In the genomic region with DNA sequence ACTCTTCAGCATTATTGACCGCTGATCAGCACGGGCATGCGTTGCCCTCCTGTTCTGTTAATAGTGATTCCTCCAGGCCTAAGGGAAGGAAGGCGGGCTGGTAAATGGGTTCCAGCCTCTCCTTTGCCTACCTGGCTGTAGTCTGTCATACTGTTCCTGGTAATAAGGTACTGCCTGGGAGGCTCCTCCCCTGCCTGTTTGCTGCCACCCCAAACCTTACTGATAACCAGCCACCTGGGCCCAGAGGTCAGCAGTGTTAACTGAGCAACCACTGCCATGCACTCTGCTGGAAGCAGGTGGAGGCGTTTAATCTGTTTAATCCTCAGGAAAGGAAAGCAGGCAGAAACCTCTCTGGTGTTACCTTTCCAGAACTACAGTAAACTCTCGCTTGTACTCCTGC, we compare ENCODE assay signal across 19 cellular contexts. TPM values are rescaled to one million over a fixed set of nuclear protein-coding genes. Genes with fewer than 3 reads are reported as not detected.
DNase-seq lines count a peak whose midpoint lies in the region; ATAC-seq and TF ChIP-seq lines count a peak whose summit lies in the region.
"Had no signal": no experiment of that assay in that cellular context is flagged by ENCODE, and none has a peak within 500 bp of the region (broad histone marks: within the 10 kb centered on the region; RNA-seq: fewer than 3 reads in every experiment).

No MANE protein-coding gene starts in this region.

- H3K9me3 Mint-ChIP-seq in MCF 10A (ENCODE audit: unreplicated experiment) = no peaks in the 10 kb centered on the region
- peaks cover 4% of the 10 kb centered on the region for H3K9me3 Mint-ChIP-seq in nephron progenitor cell
- no peaks in the 10 kb centered on the region for H3K9me3 Mint-ChIP-seq in chondrocyte (ENCODE audit: low read depth)
- H3K9me3 Mint-ChIP-seq: activated naive CD4-positive, alpha-beta T cell treated with anti-CD3 and anti-CD28 coated beads, Interleukin-2, amount 50 U/mL, for 72 hours; stimulated activated naive CD8-positive, alpha-beta T cell treated with anti-CD3 and anti-CD28 coated beads, Interleukin-15, amount 100 ng/mL, for 72 hours had no signal

- H3K36me3 Mint-ChIP-seq in MCF 10A (ENCODE audit: insufficient read depth, unreplicated experiment) (peaks cover 24% of the 10 kb centered on the region), nephron progenitor cell (ENCODE audit: low read depth) (peaks cover 11% of the 10 kb centered on the region), chondrocyte (ENCODE audit: low read depth) (peaks cover 3% of the 10 kb centered on the region)

- H3K4me3 Mint-ChIP-seq in MCF 10A (ENCODE audit: unreplicated experiment) = no peak overlapping the region
- no peak overlapping the region for H3K4me3 Mint-ChIP-seq in nephron progenitor cell
- H3K4me3 Mint-ChIP-seq in chondrocyte (ENCODE audit: unreplicated experiment) = no peak overlapping the region
- H3K4me3 Mint-ChIP-seq: stimulated activated naive CD8-positive, alpha-beta T cell treated with anti-CD3 and anti-CD28 coated beads, Interleukin-15, amount 100 ng/mL, for 72 hours had no signal

- no peak overlapping the region for H3K27ac Mint-ChIP-seq in MCF 10A (ENCODE audit: low read depth, unreplicated experiment)
- peak overlapping the region; percentile 21 for H3K27ac Mint-ChIP-seq in nephron progenitor cell
- H3K27ac Mint-ChIP-seq in chondrocyte (ENCODE audit: unreplicated experiment) = no peak overlapping the region

- intact Hi-C loops in breast epithelium (cut with DNase I; ENCODE audit: low total_unique reads) (no loop called here), MCF 10A (cut with micrococcal nuclease) (no loop called here)

- DNase-seq in breast epithelium (ENCODE audit: low spot score in 2 of 2) (no peak), MCF 10A (ENCODE audit: unreplicated experiment) (no peak), nephron progenitor cell (no peak), UCSD-AML1 (lab: John Stamatoyannopoulos, UW; ENCODE audit: unreplicated experiment) (no peak), chondrocyte (ENCODE audit: low spot score) (no peak), NCI-H446 treated with DMSO at 0.1 percent for 48 hours (lab: John Stamatoyannopoulos, UW) (no peak)
- DNase-seq: activated CD4-positive, alpha-beta T cell treated with anti-CD3 and anti-CD28 coated beads, Interleukin-2, amount 50 U/mL, for 4 hours; activated T-cell treated with anti-CD3 and anti-CD28 coated beads, Interleukin-2, amount 50 U/mL, for 48 hours; cortex of kidney; gastrocnemius medialis; GOT3; NCI-H524 treated with DMSO at 0.1 percent for 48 hours; Right ventricle myocardium superior; stimulated activated naive CD8-positive, alpha-beta T cell treated with anti-CD3 and anti-CD28 coated beads, Interleukin-15, amount 100 ng/mL, for 72 hours had no signal

- no peak overlapping the region for H3K4me3 ChIP-seq in breast epithelium
- H3K4me3 ChIP-seq: BLaER1 treated with 17β-estradiol and CSF1 and Interleukin-3, amounts not matched to agents 10 nM and 100 nM; gastrocnemius medialis had no signal

- H3K9me3 ChIP-seq in breast epithelium = no peaks in the 10 kb centered on the region
- H3K9me3 ChIP-seq: gastrocnemius medialis had no signal

- CTCF ChIA-PET in MCF 10A (lab: Yijun Ruan, JAX) = interaction anchor here (0.5 to 1.0 kb wide), 3 partner anchors 14 to 547 kb away, joined by 3 read pairs; no protein-coding TSS in a partner anchor

- H3K36me3 ChIP-seq in breast epithelium = no peaks in the 10 kb centered on the region
- H3K36me3 ChIP-seq: gastrocnemius medialis had no signal

- no peaks in the 10 kb centered on the region for H3K27me3 Mint-ChIP-seq in MCF 10A (ENCODE audit: insufficient read depth, unreplicated experiment)
- H3K27me3 Mint-ChIP-seq in nephron progenitor cell (ENCODE audit: low read depth, poor library complexity) = peaks cover 9% of the 10 kb centered on the region
- no peaks in the 10 kb centered on the region for H3K27me3 Mint-ChIP-seq in chondrocyte (ENCODE audit: low read depth)
- H3K27me3 Mint-ChIP-seq: stimulated activated naive CD8-positive, alpha-beta T cell treated with anti-CD3 and anti-CD28 coated beads, Interleukin-15, amount 100 ng/mL, for 72 hours had no signal

- POLR2A ChIA-PET in MCF 10A (lab: Yijun Ruan, JAX) = no interaction called here

- H3K27ac ChIP-seq in breast epithelium = peak overlapping the region; percentile 12 to 29
- H3K27ac ChIP-seq: BLaER1 treated with 17β-estradiol and CSF1 and Interleukin-3, amounts not matched to agents 10 nM and 100 nM; gastrocnemius medialis had no signal

- TF ChIP-seq CTCF in breast epithelium (IDR thresholded peaks at IDR 0.05) (no peak), MCF 10A (IDR thresholded peaks at IDR 0.05; ENCODE audit: unreplicated experiment) (no peak), nephron progenitor cell (IDR thresholded peaks at IDR 0.05) (no peak), chondrocyte (IDR thresholded peaks at IDR 0.05) (no peak)

- TF ChIP-seq POLR2A in breast epithelium (IDR thresholded peaks at IDR 0.05) = no peak

- no peaks in the 10 kb centered on the region for H3K27me3 ChIP-seq in breast epithelium
- H3K27me3 ChIP-seq: BLaER1 treated with 17β-estradiol and CSF1 and Interleukin-3, amounts not matched to agents 10 nM and 100 nM; gastrocnemius medialis had no signal

- no peaks in the 10 kb centered on the region for H3K4me1 ChIP-seq in breast epithelium

- ATAC-seq in esophagus mucosa = peak; percentile 78
- ATAC-seq in HG03196 (IDR thresholded peaks at IDR 0.05; ENCODE audit: unreplicated experiment) = no peak
- ATAC-seq: activated naive CD4-positive, alpha-beta T cell treated with anti-CD3 and anti-CD28 coated beads, Interleukin-2, amount 50 U/mL, for 72 hours; gastrocnemius medialis; sciatic nerve; stimulated activated naive CD8-positive, alpha-beta T cell treated with anti-CD3 and anti-CD28 coated beads, Interleukin-15, amount 100 ng/mL, for 72 hours had no signal

- no TSS peak for BruUV-seq in MCF 10A (replicated peaks; lab: Mats Ljungman, UMichigan)

- H3K4me1 Mint-ChIP-seq in MCF 10A (ENCODE audit: insufficient read depth, unreplicated experiment) (peaks cover 7% of the 10 kb centered on the region), nephron progenitor cell (peaks cover 57% of the 10 kb centered on the region), chondrocyte (ENCODE audit: low read depth) (no peaks in the 10 kb centered on the region)

RNA-seq across cellular contexts. Expression of gene BDH1, which starts 8.6 kb away (rescaled TPM):
- 10 to 100 TPM; 14.6 to 33.1 (median 16.4) TPM for total RNA-seq in breast epithelium
- 38.6 and 41.9 TPM in 2 replicates for total RNA-seq in MCF 10A (2022)
- 67.9 TPM for total RNA-seq in esophagus mucosa
- total RNA-seq in chondrocyte = 5.0 to 8.4 TPM (median 6.5 TPM) in 3 replicates
